ENCODE assay signal across 10 cellular contexts in the genomic region with DNA sequence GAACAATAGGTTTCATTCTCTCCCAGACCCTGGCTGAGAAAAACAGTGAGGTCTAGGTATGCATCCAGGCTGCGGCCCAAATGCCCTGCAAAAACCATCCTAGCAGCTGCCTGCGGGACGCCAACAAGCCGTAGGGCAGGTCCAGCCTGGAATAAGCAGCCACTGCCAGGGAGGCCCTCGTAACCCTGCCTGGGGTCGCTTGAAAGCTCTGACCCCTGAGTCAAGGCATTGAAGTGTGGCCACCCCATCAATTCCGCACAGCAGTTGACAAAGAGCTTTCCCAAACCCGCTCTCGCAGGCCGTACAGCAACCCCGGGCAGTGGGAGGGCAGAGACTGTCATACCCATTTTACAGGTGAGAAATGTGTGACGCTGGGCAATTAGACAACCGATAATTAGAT. TPM values are rescaled to one million over a fixed set of nuclear protein-coding genes. Genes with fewer than 3 reads are reported as not detected.
"Had no signal": no experiment of that assay in that cellular context is flagged by ENCODE, and none has a peak within 500 bp of the region (broad histone marks: within the 10 kb centered on the region; RNA-seq: fewer than 3 reads in every experiment).

No MANE protein-coding gene starts in this region.

- H3K4me3 ChIP-seq: GM23248, HAP-1, K562 had no signal

- H3K4me1 ChIP-seq: HAP-1 had no signal

- H3K27ac Mint-ChIP-seq: HFFc6 had no signal

- H3K9me3 Mint-ChIP-seq: HFFc6 had no signal

- H3K27ac ChIP-seq: GM23248, HL-60 had no signal

- H3K4me3 Mint-ChIP-seq: HFFc6 had no signal

- H3K9me3 ChIP-seq: HAP-1 had no signal

- H2AFZ ChIP-seq: GM23248 had no signal

- DNase-seq: GM23248, H7, HFFc6, IMR-90 had no signal

- H3K9ac ChIP-seq: GM23248 had no signal

- H3K36me3 ChIP-seq: HAP-1 had no signal

- ATAC-seq: HCT116, HepG2, K562 had no signal

RNA-seq across cellular contexts. Expression of gene TRPV3, which starts 40.5 kb away (rescaled TPM):
- total RNA-seq: H4 had no signal
